22 cellular contexts compared by ENCODE assay signal in genomic region chr5:164336906-164337305, GRCh38.
DNase-seq lines count a peak whose midpoint lies in the region; ATAC-seq and TF ChIP-seq lines count a peak whose summit lies in the region.
"Had no signal": no experiment of that assay in that cellular context is flagged by ENCODE, and none has a peak within 500 bp of the region (broad histone marks: within the 10 kb centered on the region; RNA-seq: fewer than 3 reads in every experiment).

No MANE protein-coding gene starts in this region.

- H3K27me3 ChIP-seq in right atrium auricular region (no peaks in the 10 kb centered on the region), mammary epithelial cell (ENCODE audit: insufficient read depth, low read length) (no peaks in the 10 kb centered on the region)
- H3K27me3 ChIP-seq: SJSA1, transverse colon had no signal

- no peaks in the 10 kb centered on the region for H3K27me3 Mint-ChIP-seq in activated T-helper 2 cell treated with anti-CD3 and anti-CD28 coated beads, Interferon-gamma antibody, Interleukin-2, Interleukin-4, amounts not matched to agents 10 μg/mL and 5 μg/mL and 100 μg/mL, durations not matched to agents 14 hours and 24 hours and 36 hours (ENCODE audit: low read depth)
- H3K27me3 Mint-ChIP-seq: activated CD4-positive, alpha-beta T cell treated with anti-CD3 and anti-CD28 coated beads, Interleukin-2, amount 10 ng/mL, durations not matched to agents 7 days and 5 days; stimulated activated naive B cell treated with anti-CD40 and anti-IgM and Interleukin-4, amounts not matched to agents 10 μg/mL and 1 μg/mL and 100 μg/mL, for 72 hours had no signal

- no peaks in the 10 kb centered on the region for H3K4me1 ChIP-seq in right atrium auricular region
- H3K4me1 ChIP-seq in mammary epithelial cell (ENCODE audit: insufficient read depth, low read length) = peaks cover 6% of the 10 kb centered on the region
- H3K4me1 ChIP-seq: parathyroid adenoma, transverse colon had no signal

- 54% methylated on average over 2 of the region's 2 CpGs for WGBS in mammary epithelial cell (ENCODE audit: low coverage, missing lambda C conversion rate)

- dilution Hi-C loops in mammary epithelial cell (cut with HindIII; ENCODE audit: low sequenced_read_pairs) = no loop called here

- intact Hi-C loops in Right ventricle myocardium inferior (cut with DNase I) (no loop called here), mammary epithelial cell (cut with micrococcal nuclease) (no loop called here), left cardiac atrium (cut with DNase I) (no loop called here)
- intact Hi-C loops in activated T-helper 2 cell treated with anti-CD3 and anti-CD28 coated beads, Interferon-gamma antibody, Interleukin-2, Interleukin-4, amounts not matched to agents 10 μg/mL and 5 μg/mL and 100 μg/mL, durations not matched to agents 14 hours and 24 hours and 36 hours (cut with micrococcal nuclease) = no loop called here

- H3K36me3 Mint-ChIP-seq in activated T-helper 2 cell treated with anti-CD3 and anti-CD28 coated beads, Interferon-gamma antibody, Interleukin-2, Interleukin-4, amounts not matched to agents 10 μg/mL and 5 μg/mL and 100 μg/mL, durations not matched to agents 14 hours and 24 hours and 36 hours (ENCODE audit: low read depth) = no peaks in the 10 kb centered on the region
- H3K36me3 Mint-ChIP-seq: brain; CD14-positive monocyte; stimulated activated naive B cell treated with anti-CD40 and anti-IgM and Interleukin-4, amounts not matched to agents 10 μg/mL and 1 μg/mL and 100 μg/mL, for 72 hours had no signal

- no peak overlapping the region for H3K27ac ChIP-seq in right atrium auricular region
- H3K27ac ChIP-seq in mammary epithelial cell (ENCODE audit: insufficient read depth, low read depth, low read length) = no peak overlapping the region
- H3K27ac ChIP-seq: parathyroid adenoma, transverse colon had no signal

- in situ Hi-C loops in mammary epithelial cell (cut with MboI; ENCODE audit: low sequenced_read_pairs in 2 of 2) = no loop called here

- no peak overlapping the region for H3K9ac ChIP-seq in mammary epithelial cell (ENCODE audit: insufficient read depth, low read length)
- H3K9ac ChIP-seq: parathyroid adenoma had no signal

- H3K36me3 ChIP-seq in right atrium auricular region (no peaks in the 10 kb centered on the region), mammary epithelial cell (ENCODE audit: insufficient read depth, low read length) (no peaks in the 10 kb centered on the region)
- H3K36me3 ChIP-seq: SJSA1, transverse colon had no signal

- no TSS peak for BruUV-seq in mammary epithelial cell (replicated peaks; lab: Mats Ljungman, UMichigan)

- H3K27ac Mint-ChIP-seq in activated T-helper 2 cell treated with anti-CD3 and anti-CD28 coated beads, Interferon-gamma antibody, Interleukin-2, Interleukin-4, amounts not matched to agents 10 μg/mL and 5 μg/mL and 100 μg/mL, durations not matched to agents 14 hours and 24 hours and 36 hours = no peak overlapping the region
- H3K27ac Mint-ChIP-seq: activated CD4-positive, alpha-beta T cell treated with anti-CD3 and anti-CD28 coated beads, Interleukin-2, amount 10 ng/mL, durations not matched to agents 7 days and 5 days; brain; CD14-positive monocyte; stimulated activated naive B cell treated with anti-CD40 and anti-IgM and Interleukin-4, amounts not matched to agents 10 μg/mL and 1 μg/mL and 100 μg/mL, for 72 hours had no signal

- no peak overlapping the region for H3K4me2 ChIP-seq in mammary epithelial cell (ENCODE audit: insufficient read depth, low read depth, low read length)

- H3K9me3 Mint-ChIP-seq in activated T-helper 2 cell treated with anti-CD3 and anti-CD28 coated beads, Interferon-gamma antibody, Interleukin-2, Interleukin-4, amounts not matched to agents 10 μg/mL and 5 μg/mL and 100 μg/mL, durations not matched to agents 14 hours and 24 hours and 36 hours = peaks cover 3% of the 10 kb centered on the region
- H3K9me3 Mint-ChIP-seq: activated CD4-positive, alpha-beta T cell treated with anti-CD3 and anti-CD28 coated beads, Interleukin-2, amount 10 ng/mL, durations not matched to agents 7 days and 5 days; brain; stimulated activated naive B cell treated with anti-CD40 and anti-IgM and Interleukin-4, amounts not matched to agents 10 μg/mL and 1 μg/mL and 100 μg/mL, for 72 hours had no signal

- H3K79me2 ChIP-seq in mammary epithelial cell (ENCODE audit: insufficient read depth, low read length) = no peaks in the 10 kb centered on the region
- H3K79me2 ChIP-seq: parathyroid adenoma had no signal

- no peaks in the 10 kb centered on the region for H4K20me1 ChIP-seq in mammary epithelial cell (ENCODE audit: insufficient read depth, low read length)

- peak overlapping the region; percentile 13 for H2AFZ ChIP-seq in mammary epithelial cell (ENCODE audit: low read depth, low read length)
- H2AFZ ChIP-seq: parathyroid adenoma had no signal

- H3K4me1 Mint-ChIP-seq in activated T-helper 2 cell treated with anti-CD3 and anti-CD28 coated beads, Interferon-gamma antibody, Interleukin-2, Interleukin-4, amounts not matched to agents 10 μg/mL and 5 μg/mL and 100 μg/mL, durations not matched to agents 14 hours and 24 hours and 36 hours (ENCODE audit: low read depth) = no peaks in the 10 kb centered on the region
- H3K4me1 Mint-ChIP-seq: activated CD4-positive, alpha-beta T cell treated with anti-CD3 and anti-CD28 coated beads, Interleukin-2, amount 10 ng/mL, durations not matched to agents 7 days and 5 days; CD14-positive monocyte; stimulated activated naive B cell treated with anti-CD40 and anti-IgM and Interleukin-4, amounts not matched to agents 10 μg/mL and 1 μg/mL and 100 μg/mL, for 72 hours had no signal

- H3K4me3 Mint-ChIP-seq in activated T-helper 2 cell treated with anti-CD3 and anti-CD28 coated beads, Interferon-gamma antibody, Interleukin-2, Interleukin-4, amounts not matched to agents 10 μg/mL and 5 μg/mL and 100 μg/mL, durations not matched to agents 14 hours and 24 hours and 36 hours (ENCODE audit: low read depth) = no peak overlapping the region
- H3K4me3 Mint-ChIP-seq: activated CD4-positive, alpha-beta T cell treated with anti-CD3 and anti-CD28 coated beads, Interleukin-2, amount 10 ng/mL, durations not matched to agents 7 days and 5 days; brain; CD14-positive monocyte; stimulated activated naive B cell treated with anti-CD40 and anti-IgM and Interleukin-4, amounts not matched to agents 10 μg/mL and 1 μg/mL and 100 μg/mL, for 72 hours had no signal

- no peaks in the 10 kb centered on the region for H3K9me3 ChIP-seq in right atrium auricular region
- H3K9me3 ChIP-seq in mammary epithelial cell (replicated peaks; ENCODE audit: insufficient read depth, low read length) = no peaks in the 10 kb centered on the region
- H3K9me3 ChIP-seq: transverse colon had no signal

- CTCF ChIA-PET in mammary epithelial cell (lab: Charles Lee; ENCODE audit: low non-redundant PET) = no interaction called here

- ATAC-seq in Right ventricle myocardium inferior = peak; percentile 72
- peak; percentile 78 to 96 for ATAC-seq in left cardiac atrium
- ATAC-seq: left lobe of liver; stimulated activated naive B cell treated with anti-CD40 and anti-IgM and Interleukin-4, amounts not matched to agents 10 μg/mL and 1 μg/mL and 100 μg/mL, for 72 hours had no signal

- no peak overlapping the region for H3K4me3 ChIP-seq in right atrium auricular region
- no peak overlapping the region for H3K4me3 ChIP-seq in mammary epithelial cell (replicated peaks in 1 of 3; ENCODE audit: insufficient read depth in 1 of 3, low read depth in 2 of 3, low read length in 3 of 3)
- H3K4me3 ChIP-seq: SJSA1, transverse colon had no signal

- DNase-seq in Right ventricle myocardium inferior (ENCODE audit: missing footprints) (no peak), right atrium auricular region (ENCODE audit: low spot score) (no peak), mammary epithelial cell (peak; percentile 5), left cardiac atrium (no peak), stromal cell of bone marrow (ENCODE audit: low read depth) (peak; percentile 95), NCI-H345 (lab: John Stamatoyannopoulos, UW) (no peak), COLO668 (lab: John Stamatoyannopoulos, UW; ENCODE audit: unreplicated experiment) (no peak)
- no peak for DNase-seq in activated T-helper 2 cell treated with anti-CD3 and anti-CD28 coated beads, Interferon-gamma antibody, Interleukin-2, Interleukin-4, amounts not matched to agents 10 μg/mL and 5 μg/mL and 100 μg/mL, durations not matched to agents 14 hours and 24 hours and 36 hours (ENCODE audit: low spot score)
- DNase-seq: 8988T; activated CD4-positive, alpha-beta T cell treated with anti-CD3 and anti-CD28 coated beads, Interleukin-2, amount 10 ng/mL, durations not matched to agents 7 days and 5 days; activated CD8-positive, alpha-beta memory T cell treated with anti-CD3 and anti-CD28 coated beads, Interleukin-2, amount 50 U/mL, for 48 hours; activated naive CD4-positive, alpha-beta T cell treated with Interleukin-2 at 50 U/mL for 16 hours; NCI-H2081; NCI-H526 treated with DMSO at 0.1 percent for 48 hours; stimulated activated naive B cell treated with anti-CD40 and anti-IgM and Interleukin-4, amounts not matched to agents 10 μg/mL and 1 μg/mL and 100 μg/mL, for 72 hours; T-helper 9 cell; transverse colon had no signal

- no peak for TF ChIP-seq CTCF in right atrium auricular region (IDR thresholded peaks at IDR 0.05)
- no peak for TF ChIP-seq CTCF in mammary epithelial cell (conservative IDR thresholded peaks at IDR 0.05 in 1 of 2, IDR thresholded peaks at IDR 0.05 in 1 of 2; ENCODE audit: extremely low read depth in 1 of 2, insufficient read depth in 1 of 2, low read depth in 1 of 2, low read length in 2 of 2)

Comparison
In these comparisons a context has a peak if more than half of its experiments do, and no peak if none do; other contexts are left out.
1. DNase-seq: peak in mammary epithelial cell (single experiment) and stromal cell of bone marrow (single experiment); none in Right ventricle myocardium inferior (single experiment), right atrium auricular region (single experiment), left cardiac atrium (single experiment), NCI-H345 (single experiment), activated T-helper 2 cell treated with anti-CD3 and anti-CD28 coated beads, Interferon-gamma antibody, Interleukin-2, Interleukin-4, amounts not matched to agents 10 μg/mL and 5 μg/mL and 100 μg/mL, durations not matched to agents 14 hours and 24 hours and 36 hours (single experiment) and COLO668 (single experiment).